ENCODE assay signal across 8 cellular contexts in the genomic region with DNA sequence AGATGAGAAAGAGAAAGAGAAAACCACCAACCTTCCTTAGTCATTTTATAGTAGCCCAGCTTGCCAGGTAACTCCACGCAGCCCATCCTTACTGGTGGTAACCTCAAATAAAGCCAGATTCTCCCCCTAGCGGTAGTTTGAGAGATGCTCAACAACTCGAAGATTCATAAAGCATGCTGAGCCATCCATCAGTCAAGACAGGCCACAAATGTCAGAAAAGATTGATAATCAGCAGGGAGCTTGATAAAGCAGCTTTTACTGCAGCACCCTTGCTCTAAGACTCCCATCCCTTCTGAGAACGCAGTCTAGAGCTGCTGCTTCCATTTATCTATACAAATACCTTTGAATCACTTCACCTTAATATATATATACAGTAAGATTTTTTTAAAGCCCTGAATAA.
DNase-seq lines count a peak whose midpoint lies in the region; ATAC-seq and TF ChIP-seq lines count a peak whose summit lies in the region.

No MANE protein-coding gene starts in this region.

- H3K27ac ChIP-seq in adrenal gland (no peak overlapping the region), right cardiac atrium (ENCODE audit: low read length) (no peak overlapping the region)

- no peak for TF ChIP-seq POLR2A in adrenal gland (IDR thresholded peaks at IDR 0.05)

- H3K4me1 ChIP-seq in adrenal gland (replicated peaks in 1 of 2), result no peaks in the 10 kb centered on the region
- H3K4me1 ChIP-seq in right cardiac atrium (ENCODE audit: control insufficient read depth, insufficient read depth, low read length), result no peaks in the 10 kb centered on the region

- DNase-seq in DMS 273 (lab: John Stamatoyannopoulos, UW; ENCODE audit: unreplicated experiment), result peak; percentile 69
- DNase-seq in DMS 273 treated with DMSO at 0.1 percent for 48 hours (lab: John Stamatoyannopoulos, UW), result no peak
- peak; percentile 58 for DNase-seq in H4 (ENCODE audit: low spot score)
- peak; percentile 47 for DNase-seq in NCI-H1694 (lab: John Stamatoyannopoulos, UW)
- peak in 4 of 7 donors; percentile 29 to 41 (median 38) for DNase-seq in adrenal gland
- no peak for DNase-seq in right cardiac atrium
- DNase-seq in stimulated activated naive CD8-positive, alpha-beta T cell treated with anti-CD3 and anti-CD28 coated beads, Interleukin-15, Interleukin-2, amounts not matched to agents 100 U/mL and 50 U/mL, for 24 hours, result peak; percentile 4
- DNase-seq in ecto neural progenitor cell (ENCODE audit: low spot score), result no peak

- intact Hi-C loops in adrenal gland (cut with DNase I), result loop anchor here in 1 of 2 donors (10.0 kb wide), 1 partner anchor 241 kb away; no protein-coding TSS in a partner anchor
- intact Hi-C loops in right cardiac atrium (cut with DNase I), result loop anchor here in 1 of 4 donors (10.0 kb wide), 1 partner anchor 151 kb away; no protein-coding TSS in a partner anchor

- peak; percentile 40 to 61 (median 50) for TF ChIP-seq CTCF in adrenal gland (IDR thresholded peaks at IDR 0.05)

- WGBS in adrenal gland, 4 donors, result 2 to 14% (median 6%) methylated on average over 3 to 4 of the region's 4 CpGs
- 10% methylated on average over 4 of the region's 4 CpGs for WGBS in right cardiac atrium

- ATAC-seq in right cardiac atrium, result peak; percentile 59 to 68
- ATAC-seq in stimulated activated naive CD8-positive, alpha-beta T cell treated with anti-CD3 and anti-CD28 coated beads, Interleukin-15, Interleukin-2, amounts not matched to agents 100 U/mL and 50 U/mL, for 24 hours, result no peak

- H3K9me3 ChIP-seq in adrenal gland (replicated peaks in 1 of 3), result no peaks in the 10 kb centered on the region
- H3K9me3 ChIP-seq in right cardiac atrium (ENCODE audit: control insufficient read depth, low read length), result no peaks in the 10 kb centered on the region

- H3K4me3 ChIP-seq in adrenal gland (no peak overlapping the region), right cardiac atrium (ENCODE audit: low read length) (no peak overlapping the region)

- H3K36me3 ChIP-seq in adrenal gland (replicated peaks in 1 of 2), result no peaks in the 10 kb centered on the region

- H3K27me3 ChIP-seq in adrenal gland, result no peaks in the 10 kb centered on the region
- no peaks in the 10 kb centered on the region for H3K27me3 ChIP-seq in right cardiac atrium (ENCODE audit: control insufficient read depth, insufficient read depth)

Comparison
In these comparisons a context has a peak if more than half of its experiments do, and no peak if none do; other contexts are left out.
1. DNase-seq: peak in DMS 273 (single experiment), H4 (single experiment), NCI-H1694 (single experiment), adrenal gland (4 of 7) and stimulated activated naive CD8-positive, alpha-beta T cell treated with anti-CD3 and anti-CD28 coated beads, Interleukin-15, Interleukin-2, amounts not matched to agents 100 U/mL and 50 U/mL, for 24 hours (single experiment); none in DMS 273 treated with DMSO at 0.1 percent for 48 hours (single experiment), right cardiac atrium (0 of 3) and ecto neural progenitor cell (single experiment).